ENCODE assay signal across 1 cellular context in genomic region chr1:225466848-225467192, GRCh38.
TF ChIP-seq lines count a peak whose summit lies in the region.

No MANE protein-coding gene starts in this region.

TF ChIP-seq in K562, 482 proteins besides CTCF, POLR2A, EP300 and RAD21 (continued from another document and continues in another):
- TF ChIP-seq CHD7 (IDR thresholded peaks at IDR 0.05; ENCODE audit: low read depth, low read length) (no peak), POLR3A (IDR thresholded peaks at IDR 0.05; ENCODE audit: borderline replicate concordance, extremely low read depth, insufficient read depth, insufficient read length) (no peak), MAFF (IDR thresholded peaks at IDR 0.05; ENCODE audit: low read length) (no peak), KLF13 (tag; IDR thresholded peaks at IDR 0.05; ENCODE audit: borderline replicate concordance, low read depth) (peak; percentile 82), THRAP3 (IDR thresholded peaks at IDR 0.05; ENCODE audit: borderline replicate concordance) (no peak), GABPA (tag; conservative IDR thresholded peaks at IDR 0.05; ENCODE audit: low read depth) (no peak), DNMT1 (IDR thresholded peaks at IDR 0.05) (no peak), ZNF592 (IDR thresholded peaks at IDR 0.05) (peak; percentile 99), ZBTB1 (CRISPR knock-in tag; IDR thresholded peaks at IDR 0.05; ENCODE audit: borderline replicate concordance, low read depth) (no peak), ASH1L (IDR thresholded peaks at IDR 0.05; ENCODE audit: borderline replicate concordance, low read depth, partially characterized antibody) (no peak), NONO (IDR thresholded peaks at IDR 0.05; ENCODE audit: low read depth in 2 of 2, low read length in 1 of 2) (no peak), SP2 (IDR thresholded peaks at IDR 0.05; ENCODE audit: extremely low read depth, low read depth, low read length, poor library complexity, severe bottlenecking) (no peak), ZNF584 (CRISPR knock-in tag; IDR thresholded peaks at IDR 0.05; ENCODE audit: low read depth) (peak; percentile 92), CBX1 (IDR thresholded peaks at IDR 0.05; ENCODE audit: low read depth) (no peak), TEAD1 (CRISPR knock-in tag; IDR thresholded peaks at IDR 0.05) (peak in 1 of 2 experiments; percentile 79; a peak in 2 of 4 replicates), HMGN3 (IDR thresholded peaks at IDR 0.05; ENCODE audit: borderline replicate concordance, extremely low read depth, insufficient read length, low read depth, low read length) (no peak), MXD1 (CRISPR knock-in tag; IDR thresholded peaks at IDR 0.05; ENCODE audit: borderline replicate concordance, poor library complexity, severe bottlenecking) (no peak), ATF7 (IDR thresholded peaks at IDR 0.05) (no peak), ZNF76 (CRISPR knock-in tag; IDR thresholded peaks at IDR 0.05; ENCODE audit: borderline replicate concordance) (peak; percentile 90), ILF3 (IDR thresholded peaks at IDR 0.05; ENCODE audit: borderline replicate concordance) (no peak), ELF1 (tag; IDR thresholded peaks at IDR 0.05) (no peak), UBTF (IDR thresholded peaks at IDR 0.05; ENCODE audit: borderline replicate concordance in 1 of 2, low read depth in 2 of 2, low read length in 2 of 2) (no peak), NR3C1 (CRISPR knock-in tag; IDR thresholded peaks at IDR 0.05) (no peak), FOXO4 (CRISPR knock-in tag; IDR thresholded peaks at IDR 0.05) (peak; percentile 88; the same call in 1 of the 2 replicates), HNRNPLL (IDR thresholded peaks at IDR 0.05; ENCODE audit: low read depth, low read length, poor library complexity, severe bottlenecking) (no peak), CAMTA2 (CRISPR knock-in tag; conservative IDR thresholded peaks at IDR 0.05) (no peak), TAF15 (IDR thresholded peaks at IDR 0.05; ENCODE audit: low read depth, low read length) (no peak), HDAC2 (IDR thresholded peaks at IDR 0.05) (no peak), ZBTB5 (IDR thresholded peaks at IDR 0.05) (no peak), GATAD2B (IDR thresholded peaks at IDR 0.05; ENCODE audit: borderline replicate concordance) (no peak), TCF3 (CRISPR knock-in tag; IDR thresholded peaks at IDR 0.05) (no peak), HBP1 (CRISPR knock-in tag; IDR thresholded peaks at IDR 0.05) (peak; percentile 91; the same call in 1 of the 2 replicates), BRD9 (IDR thresholded peaks at IDR 0.05; ENCODE audit: low read depth, partially characterized antibody) (no peak), ZNF780A (CRISPR knock-in tag; IDR thresholded peaks at IDR 0.05) (no peak), DLX4 (CRISPR knock-in tag; IDR thresholded peaks at IDR 0.05) (no peak), LARP7 (IDR thresholded peaks at IDR 0.05) (no peak)
